1 cellular context compared by ENCODE assay signal in genomic region chrX:14915596-14915995, GRCh38.
TF ChIP-seq lines count a peak whose summit lies in the region.

No MANE protein-coding gene starts in this region.

TF ChIP-seq in IMR-90, 13 proteins besides CTCF, POLR2A, EP300 and RAD21 (continued from another document):
- TF ChIP-seq FOS (IDR thresholded peaks at IDR 0.05; ENCODE audit: low read depth, low read length) = no peak
- no peak for TF ChIP-seq SMC3 (IDR thresholded peaks at IDR 0.05; ENCODE audit: low read depth, low read length)
- no peak for TF ChIP-seq MAFK (IDR thresholded peaks at IDR 0.05; ENCODE audit: low read depth, low read length)
- TF ChIP-seq RFX5 (IDR thresholded peaks at IDR 0.05; ENCODE audit: low read depth, low read length) = no peak
- TF ChIP-seq NFE2L2 (IDR thresholded peaks at IDR 0.05; ENCODE audit: low read depth, low read length) = no peak
- TF ChIP-seq USF2 (IDR thresholded peaks at IDR 0.05; ENCODE audit: low read depth, low read length) = no peak
- TF ChIP-seq CHD1 (IDR thresholded peaks at IDR 0.05; ENCODE audit: low read depth, low read length) = no peak
- no peak for TF ChIP-seq CEBPB (IDR thresholded peaks at IDR 0.05; ENCODE audit: low read depth, low read length)
